Comparison of ENCODE assay signal across 11 cellular contexts in the genomic region with DNA sequence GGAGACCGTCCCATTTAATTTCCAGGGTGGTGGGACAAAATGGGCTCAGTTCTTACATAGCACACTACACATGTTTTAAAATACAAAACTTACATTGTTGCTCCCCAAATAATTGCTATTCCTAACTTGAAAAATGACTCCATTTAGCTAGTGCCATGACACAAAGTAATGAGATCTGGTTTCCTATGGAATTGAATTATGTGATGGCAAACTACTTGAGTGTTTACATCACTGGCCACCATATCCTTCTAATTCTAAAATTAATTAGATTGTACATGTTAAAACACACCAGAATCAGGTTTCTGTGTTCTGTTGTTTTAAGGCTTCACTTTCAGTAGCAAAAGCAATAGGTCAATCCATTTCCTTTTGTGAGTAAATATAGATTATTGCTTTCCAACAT.
"Had no signal": no experiment of that assay in that cellular context is flagged by ENCODE, and none has a peak within 500 bp of the region (broad histone marks: within the 10 kb centered on the region; RNA-seq: fewer than 3 reads in every experiment).

No MANE protein-coding gene starts in this region.

- H3K9me3 Mint-ChIP-seq: activated T-helper 1 cell treated with anti-CD3 and anti-CD28 coated beads, Interleukin-12 subunit alpha, Interleukin-12 subunit beta, Interleukin-2, Interleukin-4 antibody, amounts not matched to agents 30 ng/mL and 10 ng/mL and 1 ng/mL, durations not matched to agents 14 hours and 24 hours and 36 hours; stimulated activated memory B cell treated with anti-CD40 and anti-IgM and Interleukin-4, amounts not matched to agents 10 μg/mL and 1 μg/mL and 100 μg/mL, for 72 hours had no signal

- H3K36me3 Mint-ChIP-seq: stimulated activated memory B cell treated with anti-CD40 and anti-IgM and Interleukin-4, amounts not matched to agents 10 μg/mL and 1 μg/mL and 100 μg/mL, for 72 hours had no signal

- H3K27me3 Mint-ChIP-seq: naive thymus-derived CD4-positive, alpha-beta T cell; stimulated activated memory B cell treated with anti-CD40 and anti-IgM and Interleukin-4, amounts not matched to agents 10 μg/mL and 1 μg/mL and 100 μg/mL, for 72 hours had no signal

- DNase-seq: activated CD4-positive, alpha-beta T cell treated with anti-CD3 and anti-CD28 coated beads, Interleukin-2, amount 50 U/mL, for 1 hour; activated CD8-positive, alpha-beta memory T cell treated with anti-CD3 and anti-CD28 coated beads for 24 hours; anterior cingulate cortex; erythroblast; mucosa of descending colon; naive thymus-derived CD4-positive, alpha-beta T cell; retina; stimulated activated CD4-positive, alpha-beta T cell treated with anti-CD3 and anti-CD28 coated beads, Interleukin-2, amount 100 ng/mL, for 48 hours; transverse colon had no signal

- H3K27ac Mint-ChIP-seq: activated T-helper 1 cell treated with anti-CD3 and anti-CD28 coated beads, Interleukin-12 subunit alpha, Interleukin-12 subunit beta, Interleukin-2, Interleukin-4 antibody, amounts not matched to agents 30 ng/mL and 10 ng/mL and 1 ng/mL, durations not matched to agents 14 hours and 24 hours and 36 hours; stimulated activated memory B cell treated with anti-CD40 and anti-IgM and Interleukin-4, amounts not matched to agents 10 μg/mL and 1 μg/mL and 100 μg/mL, for 72 hours had no signal

- H3K27me3 ChIP-seq: transverse colon had no signal

- H3K9me3 ChIP-seq: mucosa of descending colon, transverse colon had no signal

- ATAC-seq: mucosa of descending colon; naive thymus-derived CD4-positive, alpha-beta T cell; stimulated activated memory B cell treated with anti-CD40 and anti-IgM and Interleukin-4, amounts not matched to agents 10 μg/mL and 1 μg/mL and 100 μg/mL, for 72 hours had no signal

- H3K4me3 ChIP-seq: mucosa of descending colon, transverse colon had no signal

- H3K27ac ChIP-seq: transverse colon had no signal

- H3K4me3 Mint-ChIP-seq: activated T-helper 1 cell treated with anti-CD3 and anti-CD28 coated beads, Interleukin-12 subunit alpha, Interleukin-12 subunit beta, Interleukin-2, Interleukin-4 antibody, amounts not matched to agents 30 ng/mL and 10 ng/mL and 1 ng/mL, durations not matched to agents 14 hours and 24 hours and 36 hours; naive thymus-derived CD4-positive, alpha-beta T cell; stimulated activated memory B cell treated with anti-CD40 and anti-IgM and Interleukin-4, amounts not matched to agents 10 μg/mL and 1 μg/mL and 100 μg/mL, for 72 hours had no signal
